In the genomic region with DNA sequence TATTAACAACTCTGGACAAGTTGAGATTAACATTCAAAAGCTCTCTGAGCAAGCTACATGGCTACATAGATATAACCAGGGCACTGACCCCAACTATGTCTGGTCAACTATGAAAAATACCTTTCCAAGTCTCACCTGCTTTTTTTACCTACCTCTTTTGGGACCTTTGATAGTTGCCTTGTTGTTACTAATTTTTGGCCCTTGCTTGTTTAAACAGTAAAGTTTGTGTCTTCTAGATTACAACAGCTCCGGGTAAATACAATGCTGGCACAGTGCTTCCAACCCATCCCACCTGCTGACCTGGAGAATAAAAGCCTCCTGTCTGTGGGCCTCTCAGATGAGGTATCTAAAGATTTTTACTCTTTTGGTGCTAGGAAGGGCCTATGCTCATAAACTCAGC, we compare ENCODE assay signal across 26 cellular contexts.
"Had no signal": no experiment of that assay in that cellular context is flagged by ENCODE, and none has a peak within 500 bp of the region (broad histone marks: within the 10 kb centered on the region; RNA-seq: fewer than 3 reads in every experiment).

No MANE protein-coding gene starts in this region.

- H3K4me3 ChIP-seq: MG63, SJSA1, SK-N-MC had no signal

- ATAC-seq: T-cell had no signal

- H3K4me1 ChIP-seq: SJSA1 had no signal

- H3K27me3 ChIP-seq: MG63, SJSA1 had no signal

- H3K9me3 ChIP-seq: MG63, SJSA1 had no signal

- H3K27ac ChIP-seq: HL-60, SJSA1, SK-N-MC had no signal

- DNase-seq: Karpas-422, KBM-7, MG63, NCI-H1092 treated with DMSO at 0.1 percent for 48 hours, NCI-H1436, NCI-H1694 treated with DMSO at 0.1 percent for 48 hours, NCI-H1930, NCI-H2081 treated with DMSO at 0.1 percent for 48 hours, NCI-H2171, NCI-H226, NCI-H446, NCI-H510A, NCI-H524 treated with DMSO at 0.1 percent for 48 hours, NCI-H69, NCI-H774, OCI-M1, Right ventricle myocardium superior, RPMI8226, SIG-M5, SW 1271, T-cell had no signal

- H3K36me3 ChIP-seq: MG63, SJSA1 had no signal

- FAIRE-seq: HTR-8/SVneo, RCC 7860 had no signal
